20 cellular contexts compared by ENCODE assay signal in genomic region chr15:74963213-74963612, GRCh38. TPM values are rescaled to one million over a fixed set of nuclear protein-coding genes. Genes with fewer than 3 reads are reported as not detected.
A peak's percentile ranks its signal among the peaks of the same experiment; 100 is the strongest.
DNase-seq lines count a peak whose midpoint lies in the region; ATAC-seq and TF ChIP-seq lines count a peak whose summit lies in the region.
"Had no signal": no experiment of that assay in that cellular context is flagged by ENCODE, and none has a peak within 500 bp of the region (broad histone marks: within the 10 kb centered on the region; RNA-seq: fewer than 3 reads in every experiment).

No MANE protein-coding gene starts in this region.

- no peak overlapping the region for H3K9ac ChIP-seq in parathyroid adenoma
- H3K9ac ChIP-seq: BLaER1 treated with 17β-estradiol and CSF1 and Interleukin-3, amounts not matched to agents 10 nM and 100 nM; GM23248 had no signal

- no peaks in the 10 kb centered on the region for H3K9me3 Mint-ChIP-seq in activated naive CD4-positive, alpha-beta T cell treated with anti-CD3 and anti-CD28 coated beads, Interleukin-2, amount 50 U/mL, for 24 hours
- H3K9me3 Mint-ChIP-seq in activated naive CD4-positive, alpha-beta T cell treated with anti-CD3 and anti-CD28 coated beads for 36 hours: no peaks in the 10 kb centered on the region
- H3K9me3 Mint-ChIP-seq in activated T-helper 17 cell treated with anti-CD3 and anti-CD28 coated beads, Interleukin-2, amount 50 U/mL, for 72 hours: no peaks in the 10 kb centered on the region
- H3K9me3 Mint-ChIP-seq: CD4-positive, alpha-beta T cell; CD8-positive, alpha-beta memory T cell had no signal

- no peaks in the 10 kb centered on the region for H3K9me3 ChIP-seq in parathyroid adenoma (ENCODE audit: control insufficient read depth, low read length)
- H3K9me3 ChIP-seq: A549; BE2C; BLaER1 treated with 17β-estradiol and CSF1 and Interleukin-3, amounts not matched to agents 10 nM and 100 nM had no signal

- no peaks in the 10 kb centered on the region for H3K36me3 ChIP-seq in parathyroid adenoma (ENCODE audit: control insufficient read depth, insufficient read depth, low read length)
- H3K36me3 ChIP-seq: BE2C; BLaER1 treated with 17β-estradiol and CSF1 and Interleukin-3, amounts not matched to agents 10 nM and 100 nM had no signal

- H3K27me3 Mint-ChIP-seq in activated naive CD4-positive, alpha-beta T cell treated with anti-CD3 and anti-CD28 coated beads, Interleukin-2, amount 50 U/mL, for 24 hours: peaks cover 8% of the 10 kb centered on the region
- peaks cover 19% of the 10 kb centered on the region for H3K27me3 Mint-ChIP-seq in activated naive CD4-positive, alpha-beta T cell treated with anti-CD3 and anti-CD28 coated beads for 36 hours (ENCODE audit: low read depth)
- H3K27me3 Mint-ChIP-seq in activated T-helper 17 cell treated with anti-CD3 and anti-CD28 coated beads, Interleukin-2, amount 50 U/mL, for 72 hours: peaks cover 12% of the 10 kb centered on the region

- no peak overlapping the region for H3K4me2 ChIP-seq in parathyroid adenoma (ENCODE audit: low read length)
- H3K4me2 ChIP-seq: A549; BLaER1 treated with 17β-estradiol and CSF1 and Interleukin-3, amounts not matched to agents 10 nM and 100 nM had no signal

- CTCF ChIA-PET in activated naive CD4-positive, alpha-beta T cell treated with anti-CD3 and anti-CD28 coated beads for 36 hours (lab: Charles Lee): no interaction called here

- no peaks in the 10 kb centered on the region for H3K36me3 Mint-ChIP-seq in activated naive CD4-positive, alpha-beta T cell treated with anti-CD3 and anti-CD28 coated beads, Interleukin-2, amount 50 U/mL, for 24 hours
- H3K36me3 Mint-ChIP-seq in activated naive CD4-positive, alpha-beta T cell treated with anti-CD3 and anti-CD28 coated beads for 36 hours (ENCODE audit: low read depth): no peaks in the 10 kb centered on the region
- H3K36me3 Mint-ChIP-seq in activated T-helper 17 cell treated with anti-CD3 and anti-CD28 coated beads, Interleukin-2, amount 50 U/mL, for 72 hours (ENCODE audit: low read depth): no peaks in the 10 kb centered on the region
- H3K36me3 Mint-ChIP-seq: CD8-positive, alpha-beta memory T cell had no signal

- peaks cover 25% of the 10 kb centered on the region for H3K4me1 Mint-ChIP-seq in activated naive CD4-positive, alpha-beta T cell treated with anti-CD3 and anti-CD28 coated beads, Interleukin-2, amount 50 U/mL, for 24 hours
- peaks cover 22% of the 10 kb centered on the region for H3K4me1 Mint-ChIP-seq in activated naive CD4-positive, alpha-beta T cell treated with anti-CD3 and anti-CD28 coated beads for 36 hours (ENCODE audit: low read depth)
- peaks cover 9% of the 10 kb centered on the region for H3K4me1 Mint-ChIP-seq in activated T-helper 17 cell treated with anti-CD3 and anti-CD28 coated beads, Interleukin-2, amount 50 U/mL, for 72 hours

- no peaks in the 10 kb centered on the region for H3K79me2 ChIP-seq in parathyroid adenoma

- peaks cover 14% of the 10 kb centered on the region for H3K4me1 ChIP-seq in parathyroid adenoma

- H3K27me3 ChIP-seq in parathyroid adenoma (ENCODE audit: control insufficient read depth, insufficient read depth, low read length): no peaks in the 10 kb centered on the region
- H3K27me3 ChIP-seq: BE2C had no signal

- ATAC-seq in activated T-helper 17 cell treated with anti-CD3 and anti-CD28 coated beads, Interleukin-2, amount 50 U/mL, for 72 hours (replicated peaks): no peak

- peak overlapping the region; percentile 91 for H3K27ac ChIP-seq in parathyroid adenoma
- H3K27ac ChIP-seq: A549; BLaER1 treated with 17β-estradiol and CSF1 and Interleukin-3, amounts not matched to agents 10 nM and 100 nM; GM23248 had no signal

- no peak overlapping the region for H3K4me3 ChIP-seq in parathyroid adenoma (ENCODE audit: low read depth, low read length)
- H3K4me3 ChIP-seq: A549; BLaER1 treated with 17β-estradiol and CSF1 and Interleukin-3, amounts not matched to agents 10 nM and 100 nM; GM23248 had no signal

- TF ChIP-seq CTCF in parathyroid adenoma (IDR thresholded peaks at IDR 0.05): no peak

- no peak overlapping the region for H2AFZ ChIP-seq in parathyroid adenoma
- H2AFZ ChIP-seq: GM23248 had no signal

- intact Hi-C loops in activated naive CD4-positive, alpha-beta T cell treated with anti-CD3 and anti-CD28 coated beads for 36 hours (cut with micrococcal nuclease): no loop called here

- no peak for DNase-seq in activated naive CD4-positive, alpha-beta T cell treated with anti-CD3 and anti-CD28 coated beads for 36 hours
- no peak for DNase-seq in activated T-cell treated with anti-CD3 and anti-CD28 coated beads, Interleukin-2, amount 50 U/mL, for 1 hour
- DNase-seq in midbrain (lab: John Stamatoyannopoulos, UW): no peak
- DNase-seq: 8988T; ACHN; AML-193; CD4-positive, alpha-beta T cell; CD8-positive, alpha-beta memory T cell; DMS153; DND-41; GM23248; H7; HCEC 1CT had no signal

- no peak overlapping the region for H3K4me3 Mint-ChIP-seq in activated naive CD4-positive, alpha-beta T cell treated with anti-CD3 and anti-CD28 coated beads, Interleukin-2, amount 50 U/mL, for 24 hours
- H3K4me3 Mint-ChIP-seq in activated naive CD4-positive, alpha-beta T cell treated with anti-CD3 and anti-CD28 coated beads for 36 hours: no peak overlapping the region
- H3K4me3 Mint-ChIP-seq in activated T-helper 17 cell treated with anti-CD3 and anti-CD28 coated beads, Interleukin-2, amount 50 U/mL, for 72 hours: no peak overlapping the region
- H3K4me3 Mint-ChIP-seq: CD14-positive monocyte; CD4-positive, alpha-beta T cell; CD8-positive, alpha-beta memory T cell had no signal

- peak overlapping the region; percentile 65 for H3K27ac Mint-ChIP-seq in activated naive CD4-positive, alpha-beta T cell treated with anti-CD3 and anti-CD28 coated beads, Interleukin-2, amount 50 U/mL, for 24 hours
- no peak overlapping the region for H3K27ac Mint-ChIP-seq in activated naive CD4-positive, alpha-beta T cell treated with anti-CD3 and anti-CD28 coated beads for 36 hours
- peak overlapping the region; percentile 67 for H3K27ac Mint-ChIP-seq in activated T-helper 17 cell treated with anti-CD3 and anti-CD28 coated beads, Interleukin-2, amount 50 U/mL, for 72 hours
- H3K27ac Mint-ChIP-seq: CD14-positive monocyte; CD4-positive, alpha-beta T cell; CD8-positive, alpha-beta memory T cell had no signal

RNA-seq across cellular contexts. Expression of gene RPP25, which starts 6.6 kb away (rescaled TPM):
- total RNA-seq in activated naive CD4-positive, alpha-beta T cell treated with anti-CD3 and anti-CD28 coated beads for 36 hours: 1 to 10 TPM; 3.5 to 3.7 TPM
- 1 to 10 TPM; 2.4 to 9.6 TPM for total RNA-seq in activated T-helper 17 cell treated with anti-CD3 and anti-CD28 coated beads, Interleukin-2, amount 50 U/mL, for 72 hours

RNA-seq across cellular contexts. Expression of gene COX5A, which starts 25.3 kb away (rescaled TPM):
- 100 to 1,000 TPM; 346 to 348 TPM for total RNA-seq in activated naive CD4-positive, alpha-beta T cell treated with anti-CD3 and anti-CD28 coated beads for 36 hours
- total RNA-seq in activated T-helper 17 cell treated with anti-CD3 and anti-CD28 coated beads, Interleukin-2, amount 50 U/mL, for 72 hours: 100 to 1,000 TPM; 242 to 337 TPM

RNA-seq across cellular contexts. Expression of gene SCAMP5, which starts 32.1 kb away (rescaled TPM):
- total RNA-seq in activated naive CD4-positive, alpha-beta T cell treated with anti-CD3 and anti-CD28 coated beads for 36 hours: under 1 TPM; 0.15 to 0.38 TPM
- 1 to 10 TPM; 5.1 to 5.3 TPM for total RNA-seq in activated T-helper 17 cell treated with anti-CD3 and anti-CD28 coated beads, Interleukin-2, amount 50 U/mL, for 72 hours

RNA-seq across cellular contexts. Expression of gene FAM219B, which starts 56.6 kb away (rescaled TPM):
- 10 to 100 TPM; 60.3 to 63.0 TPM for total RNA-seq in activated naive CD4-positive, alpha-beta T cell treated with anti-CD3 and anti-CD28 coated beads for 36 hours
- 10 to 100 TPM; 65.6 to 98.3 TPM for total RNA-seq in activated T-helper 17 cell treated with anti-CD3 and anti-CD28 coated beads, Interleukin-2, amount 50 U/mL, for 72 hours

Comparison
In these comparisons a context has a peak if more than half of its experiments do, and no peak if none do; other contexts are left out.
1. RNA of gene SCAMP5, which starts 32.1 kb away (total RNA-seq): 5.1 to 5.3 TPM in activated T-helper 17 cell treated with anti-CD3 and anti-CD28 coated beads, Interleukin-2, amount 50 U/mL, for 72 hours; 0.15 to 0.38 TPM in activated naive CD4-positive, alpha-beta T cell treated with anti-CD3 and anti-CD28 coated beads for 36 hours; every median in the first group is over 4 times any median in the second.